25 cellular contexts compared by ENCODE assay signal in the genomic region with DNA sequence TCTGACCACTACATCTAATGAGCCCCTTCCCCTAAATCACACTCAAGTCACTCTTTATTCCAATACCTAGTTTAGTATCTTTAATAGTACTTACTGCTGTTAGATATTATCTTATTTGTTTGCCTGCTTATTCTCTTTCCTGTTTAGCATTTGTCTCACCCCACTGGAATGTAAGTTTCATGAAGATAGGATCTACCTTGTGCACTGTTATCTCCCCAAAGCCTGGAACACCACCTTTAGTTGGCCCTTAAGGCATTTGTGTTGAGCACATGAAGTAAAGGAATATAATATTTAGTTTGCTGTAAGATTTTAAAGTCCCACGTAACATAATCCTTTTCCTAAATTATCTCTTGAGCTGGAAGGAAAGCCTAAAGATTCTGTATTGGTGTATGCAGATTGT.
"Had no signal": no experiment of that assay in that cellular context is flagged by ENCODE, and none has a peak within 500 bp of the region (broad histone marks: within the 10 kb centered on the region; RNA-seq: fewer than 3 reads in every experiment).

No MANE protein-coding gene starts in this region.

- H3K36me3 ChIP-seq: breast epithelium, SJCRH30 had no signal

- H3K9me3 Mint-ChIP-seq: activated CD4-positive, alpha-beta memory T cell treated with anti-CD3 and anti-CD28 coated beads, Interleukin-2, amount 10 ng/mL, durations not matched to agents 7 days and 5 days; activated T-helper 17 cell treated with anti-CD3 and anti-CD28 coated beads, Interleukin-2, amount 50 U/mL, for 72 hours had no signal

- H3K27ac ChIP-seq: breast epithelium, SJCRH30, WERI-Rb-1 had no signal

- ATAC-seq: activated CD4-positive, alpha-beta T cell treated with anti-CD3 and anti-CD28 coated beads for 36 hours; activated T-helper 17 cell treated with anti-CD3 and anti-CD28 coated beads, Interleukin-2, amount 50 U/mL, for 72 hours; K562; Right ventricle myocardium inferior had no signal

- DNase-seq: activated CD4-positive, alpha-beta memory T cell treated with anti-CD3 and anti-CD28 coated beads, Interleukin-2, amount 10 ng/mL, durations not matched to agents 7 days and 5 days; activated CD4-positive, alpha-beta T cell treated with anti-CD3 and anti-CD28 coated beads for 36 hours; activated CD4-positive, alpha-beta T cell treated with anti-CD3 and anti-CD28 coated beads, Interleukin-2, amount 50 U/mL, for 1 hour; activated gamma-delta T cell; activated naive CD4-positive, alpha-beta T cell treated with anti-CD3 and anti-CD28 coated beads for 36 hours; activated T-cell treated with anti-CD3 and anti-CD28 coated beads for 4 hours; activated T-cell treated with anti-CD3 and anti-CD28 coated beads, Interleukin-2, amount 50 U/mL, for 48 hours; caudate nucleus; Karpas-422; MM.1S; NCI-H1105; NCI-H1436; NCI-H1694 treated with DMSO at 0.1 percent for 48 hours; NCI-H2029 treated with DMSO at 0.1 percent for 48 hours; NCI-H510A treated with DMSO at 0.1 percent for 48 hours; NCI-H69; SJCRH30; SK-N-SH; T-helper 1 cell; WERI-Rb-1 had no signal

- H3K4me3 ChIP-seq: breast epithelium, K562, SJCRH30 had no signal

- H3K9me3 ChIP-seq: breast epithelium, SJCRH30, SK-N-SH had no signal

- H3K4me1 ChIP-seq: breast epithelium, SJCRH30 had no signal

- FAIRE-seq: K562 had no signal

- H3K4me1 Mint-ChIP-seq: activated CD4-positive, alpha-beta T cell treated with anti-CD3 and anti-CD28 coated beads for 36 hours; activated T-helper 17 cell treated with anti-CD3 and anti-CD28 coated beads, Interleukin-2, amount 50 U/mL, for 72 hours had no signal

- H3K9ac ChIP-seq: SK-N-SH had no signal

- H3K27ac Mint-ChIP-seq: activated CD4-positive, alpha-beta memory T cell treated with anti-CD3 and anti-CD28 coated beads, Interleukin-2, amount 10 ng/mL, durations not matched to agents 7 days and 5 days; activated CD4-positive, alpha-beta T cell treated with anti-CD3 and anti-CD28 coated beads for 36 hours; activated naive CD4-positive, alpha-beta T cell treated with anti-CD3 and anti-CD28 coated beads for 36 hours; activated naive CD8-positive, alpha-beta T cell; activated T-helper 17 cell treated with anti-CD3 and anti-CD28 coated beads, Interleukin-2, amount 50 U/mL, for 72 hours had no signal

- H3K4me2 ChIP-seq: SK-N-SH had no signal

- H3K27me3 ChIP-seq: breast epithelium, SJCRH30 had no signal

- H3K27me3 Mint-ChIP-seq: activated CD4-positive, alpha-beta memory T cell treated with anti-CD3 and anti-CD28 coated beads, Interleukin-2, amount 10 ng/mL, durations not matched to agents 7 days and 5 days; activated CD4-positive, alpha-beta T cell treated with anti-CD3 and anti-CD28 coated beads for 36 hours; activated naive CD8-positive, alpha-beta T cell; activated T-helper 17 cell treated with anti-CD3 and anti-CD28 coated beads, Interleukin-2, amount 50 U/mL, for 72 hours had no signal

- H3K4me3 Mint-ChIP-seq: activated CD4-positive, alpha-beta memory T cell treated with anti-CD3 and anti-CD28 coated beads, Interleukin-2, amount 10 ng/mL, durations not matched to agents 7 days and 5 days; activated CD4-positive, alpha-beta T cell treated with anti-CD3 and anti-CD28 coated beads for 36 hours; activated naive CD4-positive, alpha-beta T cell treated with anti-CD3 and anti-CD28 coated beads for 36 hours; activated naive CD8-positive, alpha-beta T cell; activated T-helper 17 cell treated with anti-CD3 and anti-CD28 coated beads, Interleukin-2, amount 50 U/mL, for 72 hours had no signal
